In genomic region chr7:134120405-134120804, GRCh38 we compare ENCODE assay signal across 1 cellular context.
TF ChIP-seq lines count a peak whose summit lies in the region.

No MANE protein-coding gene starts in this region.

TF ChIP-seq in IMR-90, 13 proteins besides CTCF, POLR2A, EP300 and RAD21:
- no peak for TF ChIP-seq CHD1 (IDR thresholded peaks at IDR 0.05; ENCODE audit: low read depth, low read length)
- TF ChIP-seq NFE2L2 (IDR thresholded peaks at IDR 0.05; ENCODE audit: low read depth, low read length) = no peak
- TF ChIP-seq SMC3 (IDR thresholded peaks at IDR 0.05; ENCODE audit: low read depth, low read length) = no peak
- TF ChIP-seq BHLHE40 (IDR thresholded peaks at IDR 0.05; ENCODE audit: low read depth, low read length) = no peak
- no peak for TF ChIP-seq RFX5 (IDR thresholded peaks at IDR 0.05; ENCODE audit: low read depth, low read length)
- no peak for TF ChIP-seq MAFK (IDR thresholded peaks at IDR 0.05; ENCODE audit: low read depth, low read length)
- TF ChIP-seq USF2 (IDR thresholded peaks at IDR 0.05; ENCODE audit: low read depth, low read length) = no peak
- TF ChIP-seq FOS (IDR thresholded peaks at IDR 0.05; ENCODE audit: low read depth, low read length) = no peak
